Comparison of ENCODE assay signal across 8 cellular contexts in genomic region chr7:100089458-100090201, GRCh38. TPM values are rescaled to one million over a fixed set of nuclear protein-coding genes. Genes with fewer than 3 reads are reported as not detected.
DNase-seq lines count a peak whose midpoint lies in the region; FAIRE-seq and TF ChIP-seq lines count a peak whose summit lies in the region.

No MANE protein-coding gene starts in this region.

- H3K9me2 ChIP-seq in PC-9 (ENCODE audit: insufficient read depth): no peaks in the 10 kb centered on the region

- H3K4me3 Mint-ChIP-seq in Calu3 (ENCODE audit: low read depth, unreplicated experiment): peak overlapping the region; percentile 79

- H3K4me2 ChIP-seq in PC-9 (peak overlapping the region; percentile 97), endothelial cell of umbilical vein (ENCODE audit: insufficient read depth, low read length) (peak overlapping the region; percentile 53)

- BruUV-seq in Calu3 (replicated peaks; lab: Mats Ljungman, UMichigan) (no TSS peak), PC-9 (replicated peaks; lab: Mats Ljungman, UMichigan) (no TSS peak), endothelial cell of umbilical vein (replicated peaks; lab: Mats Ljungman, UMichigan) (no TSS peak)

- peaks cover 7% of the 10 kb centered on the region; the same call in 1 of the 2 replicates for H3K79me2 ChIP-seq in PC-9 (ENCODE audit: low read depth)
- H3K79me2 ChIP-seq in endothelial cell of umbilical vein (ENCODE audit: control insufficient read depth, insufficient read depth, low read length): peaks cover 19% of the 10 kb centered on the region

- H3K27ac ChIP-seq in PC-9: peak overlapping the region; percentile 62
- H3K27ac ChIP-seq in endothelial cell of umbilical vein (ENCODE audit: insufficient read depth, low read depth, low read length): peak overlapping the region; percentile 94
- H3K27ac ChIP-seq in ovary: peak overlapping the region in 1 of 2 donors; percentile 68

- TF ChIP-seq CTCF in Calu3 (IDR thresholded peaks at IDR 0.05; ENCODE audit: unreplicated experiment) (no peak), PC-9 (conservative IDR thresholded peaks at IDR 0.05) (no peak), endothelial cell of umbilical vein (IDR thresholded peaks at IDR 0.05; ENCODE audit: extremely low read depth in 1 of 2, insufficient read depth in 1 of 2, low read depth in 1 of 2, low read length in 2 of 2) (no peak), ovary (IDR thresholded peaks at IDR 0.05) (no peak)

- DNase-seq in Calu3: no peak
- DNase-seq in PC-9: no peak
- no peak for DNase-seq in endothelial cell of umbilical vein (ENCODE audit: low read depth, low spot score)
- DNase-seq in ovary: no peak
- no peak for DNase-seq in effector CD4-positive, alpha-beta T cell
- DNase-seq in NCI-H226: no peak
- DNase-seq in NCI-H2029 treated with DMSO at 0.1 percent for 48 hours (lab: John Stamatoyannopoulos, UW): no peak
- DNase-seq in SW 1271 (lab: John Stamatoyannopoulos, UW): no peak

- peak overlapping the region; percentile 87 for H2AFZ ChIP-seq in PC-9
- no peak overlapping the region for H2AFZ ChIP-seq in endothelial cell of umbilical vein (ENCODE audit: low read depth, low read length)

- no peaks in the 10 kb centered on the region for H3K9me3 Mint-ChIP-seq in Calu3 (ENCODE audit: low read depth, unreplicated experiment)

- H4K20me1 ChIP-seq in PC-9 (ENCODE audit: insufficient read depth): peaks cover 8% of the 10 kb centered on the region; the same call in 1 of the 2 replicates
- H4K20me1 ChIP-seq in endothelial cell of umbilical vein (replicated peaks; ENCODE audit: control insufficient read depth, extremely low read depth, insufficient read depth, low read length): no peaks in the 10 kb centered on the region

- dilution Hi-C loops in endothelial cell of umbilical vein (cut with MboI; ENCODE audit: extremely low pct_ligation_motif_present, low sequenced_read_pairs): no loop called here

- peaks cover 11% of the 10 kb centered on the region for H3K4me1 Mint-ChIP-seq in Calu3 (ENCODE audit: low read depth, unreplicated experiment)

- H3K36me3 Mint-ChIP-seq in Calu3 (ENCODE audit: insufficient read depth, unreplicated experiment): peaks cover 56% of the 10 kb centered on the region

- H3K9ac ChIP-seq in endothelial cell of umbilical vein (replicated peaks; ENCODE audit: extremely low read depth, insufficient read depth, low read length): peak overlapping the region; percentile 90

- no peaks in the 10 kb centered on the region for H3K9me3 ChIP-seq in PC-9 (ENCODE audit: insufficient read depth, low read depth)
- no peaks in the 10 kb centered on the region for H3K9me3 ChIP-seq in endothelial cell of umbilical vein (replicated peaks; ENCODE audit: control insufficient read depth, insufficient read depth, low read length)
- no peaks in the 10 kb centered on the region for H3K9me3 ChIP-seq in ovary

- no peaks in the 10 kb centered on the region for H3K27me3 ChIP-seq in PC-9 (ENCODE audit: insufficient read depth, low read depth)
- H3K27me3 ChIP-seq in endothelial cell of umbilical vein (ENCODE audit: control insufficient read depth in 2 of 2, insufficient read depth in 2 of 2, low read length in 2 of 2): no peaks in the 10 kb centered on the region
- no peaks in the 10 kb centered on the region for H3K27me3 ChIP-seq in ovary

- H3K27ac Mint-ChIP-seq in Calu3 (ENCODE audit: unreplicated experiment): peak overlapping the region; percentile 9

- POLR2A ChIA-PET in PC-9 (lab: Charles Lee; ENCODE audit: unreplicated experiment): interaction anchor here (0.5 to 0.6 kb wide), 2 partner anchors 44 to 70 kb away, joined by 3 to 4 read pairs; no protein-coding TSS in a partner anchor
- POLR2A ChIA-PET in endothelial cell of umbilical vein (lab: Charles Lee): interaction anchor here (1.0 to 1.9 kb wide), 3 partner anchors 9 to 12 kb away, joined by 3 to 6 read pairs (median 4); partner anchors contain the start of genes AP4M1 and MCM7

- CTCF ChIA-PET in Calu3 (lab: Charles Lee) (no interaction called here), PC-9 (lab: Charles Lee) (interaction anchor here (0.6 kb wide), 1 partner anchor 45 kb away, joined by 17 read pairs; no protein-coding TSS in a partner anchor), endothelial cell of umbilical vein (lab: Charles Lee) (interaction anchor here (0.5 to 2.9 kb wide), 4 partner anchors 9 to 13 kb away, joined by 3 to 18 read pairs (median 4); partner anchors contain the start of genes AP4M1 and MCM7)

- TF ChIP-seq POLR2A in endothelial cell of umbilical vein (IDR thresholded peaks at IDR 0.05; ENCODE audit: low read depth, low read length): no peak
- no peak for TF ChIP-seq POLR2A in ovary (IDR thresholded peaks at IDR 0.05)

- H3K36me3 ChIP-seq in PC-9 (ENCODE audit: low read depth) (peaks cover 11% of the 10 kb centered on the region), endothelial cell of umbilical vein (ENCODE audit: control insufficient read depth in 2 of 2, extremely low read depth in 1 of 2, insufficient read depth in 2 of 2, low read length in 2 of 2) (peaks cover 21 to 26% of the 10 kb centered on the region in 2 experiments), ovary (no peaks in the 10 kb centered on the region)

- intact Hi-C loops in Calu3 (cut with micrococcal nuclease; ENCODE audit: unreplicated experiment): no loop called here
- intact Hi-C loops in PC-9 (cut with micrococcal nuclease; ENCODE audit: unreplicated experiment): no loop called here
- intact Hi-C loops in endothelial cell of umbilical vein (cut with micrococcal nuclease): loop anchor here (10.0 kb wide), 1 partner anchor 175 kb away; the partner anchor contains the start of gene TRIM4
- intact Hi-C loops in ovary (cut with DNase I): no loop called here

- H3K4me3 ChIP-seq in PC-9 (peak overlapping the region; percentile 86), endothelial cell of umbilical vein (replicated peaks in 1 of 3; ENCODE audit: insufficient read depth in 1 of 3, low read depth in 1 of 3, low read length in 3 of 3) (peak overlapping the region; percentile 62 to 74 (median 68)), ovary (peak overlapping the region; percentile 69)

- H3K27me3 Mint-ChIP-seq in Calu3 (ENCODE audit: unreplicated experiment): no peaks in the 10 kb centered on the region

- peak; percentile 38 for FAIRE-seq in endothelial cell of umbilical vein (lab: Jason Lieb, UNC)

- H3K9me1 ChIP-seq in endothelial cell of umbilical vein (replicated peaks; ENCODE audit: control insufficient read depth, extremely low read depth, insufficient read depth, low read length): no peaks in the 10 kb centered on the region

- peaks cover 65% of the 10 kb centered on the region for H3F3A ChIP-seq in PC-9 (ENCODE audit: insufficient read depth, low read depth)

- TF ChIP-seq EP300 in ovary (IDR thresholded peaks at IDR 0.05): no peak

- H3K4me1 ChIP-seq in PC-9 (replicated peaks; ENCODE audit: insufficient read depth) (peaks cover 26% of the 10 kb centered on the region), endothelial cell of umbilical vein (ENCODE audit: control insufficient read depth, extremely low read depth, insufficient read depth, low read length) (peaks cover 39% of the 10 kb centered on the region), ovary (ENCODE audit: insufficient read depth) (no peaks in the 10 kb centered on the region)

- WGBS in ovary, 3 donors: 11 to 19% (median 11%) methylated on average over 7 of the region's 7 CpGs

RNA-seq across cellular contexts. Expression of gene COPS6, which starts 0.9 kb away (rescaled TPM):
- total RNA-seq in Calu3 (2022): 97.1 and 110 TPM in 2 replicates
- total RNA-seq in PC-9 (2021): 120 and 145 TPM in 2 replicates
- 168 and 188 TPM in 2 replicates for total RNA-seq in endothelial cell of umbilical vein
- polyA plus RNA-seq in endothelial cell of umbilical vein: 251 and 268 TPM in 2 replicates
- polyA plus RNA-seq in endothelial cell of umbilical vein (2011; cell fraction: cytosol; rRNA removed): 257 and 331 TPM in 2 replicates
- polyA plus RNA-seq in endothelial cell of umbilical vein (2011; cell fraction: nucleus; rRNA removed): 152 and 181 TPM in 2 replicates
- polyA plus RNA-seq in endothelial cell of umbilical vein (2012): 169 and 251 TPM in 2 replicates
- 230 and 233 TPM in 2 replicates for polyA minus RNA-seq in endothelial cell of umbilical vein
- polyA minus RNA-seq in endothelial cell of umbilical vein (2011; cell fraction: cytosol; rRNA and poly(A)+ RNA removed): 122 TPM
- 46.3 and 64.6 TPM in 2 replicates for polyA minus RNA-seq in endothelial cell of umbilical vein (2011; cell fraction: nucleus; rRNA and poly(A)+ RNA removed)
- 100 to 1,000 TPM in 2 of 7 donors, 10 to 100 TPM in 5; 33.6 to 110 (median 98.2) TPM for total RNA-seq in ovary
- polyA plus RNA-seq in ovary: 100 to 1,000 TPM in 1 of 2 donors, 10 to 100 TPM in 1; 97.4 to 145 TPM

RNA-seq across cellular contexts. Expression of gene ZNF3, which starts 8.1 kb away (rescaled TPM):
- total RNA-seq in Calu3 (2022) (26.7 TPM in 2 replicates), PC-9 (2021) (35.2 and 39.0 TPM in 2 replicates), endothelial cell of umbilical vein (30.9 and 31.1 TPM in 2 replicates), ovary (10 to 100 TPM; 21.9 to 45.0 (median 38.4) TPM)
- polyA plus RNA-seq in endothelial cell of umbilical vein (20.1 and 21.8 TPM in 2 replicates), ovary (10 to 100 TPM; 28.0 to 41.3 TPM)
- polyA plus RNA-seq in endothelial cell of umbilical vein (2011; cell fraction: cytosol; rRNA removed): 16.4 and 18.1 TPM in 2 replicates
- polyA plus RNA-seq in endothelial cell of umbilical vein (2011; cell fraction: nucleus; rRNA removed): 92.5 and 96.6 TPM in 2 replicates
- 16.4 and 21.6 TPM in 2 replicates for polyA plus RNA-seq in endothelial cell of umbilical vein (2012)
- polyA minus RNA-seq in endothelial cell of umbilical vein: 44.7 and 59.7 TPM in 2 replicates
- polyA minus RNA-seq in endothelial cell of umbilical vein (2011; cell fraction: cytosol; rRNA and poly(A)+ RNA removed): 8.2 TPM
- 57.9 and 89.1 TPM in 2 replicates for polyA minus RNA-seq in endothelial cell of umbilical vein (2011; cell fraction: nucleus; rRNA and poly(A)+ RNA removed)

RNA-seq across cellular contexts. Expression of gene MCM7, which starts 11.6 kb away (rescaled TPM):
- 122 and 125 TPM in 2 replicates for total RNA-seq in Calu3 (2022)
- total RNA-seq in PC-9 (2021): 195 and 238 TPM in 2 replicates
- 183 and 187 TPM in 2 replicates for total RNA-seq in endothelial cell of umbilical vein
- 145 and 156 TPM in 2 replicates for polyA plus RNA-seq in endothelial cell of umbilical vein
- polyA plus RNA-seq in endothelial cell of umbilical vein (2011; cell fraction: cytosol; rRNA removed): 128 and 148 TPM in 2 replicates
- polyA plus RNA-seq in endothelial cell of umbilical vein (2011; cell fraction: nucleus; rRNA removed): 575 and 612 TPM in 2 replicates
- 68.4 and 119 TPM in 2 replicates for polyA plus RNA-seq in endothelial cell of umbilical vein (2012)
- 123 and 162 TPM in 2 replicates for polyA minus RNA-seq in endothelial cell of umbilical vein
- polyA minus RNA-seq in endothelial cell of umbilical vein (2011; cell fraction: cytosol; rRNA and poly(A)+ RNA removed): 332 TPM
- 151 and 168 TPM in 2 replicates for polyA minus RNA-seq in endothelial cell of umbilical vein (2011; cell fraction: nucleus; rRNA and poly(A)+ RNA removed)
- 10 to 100 TPM; 24.4 to 57.6 (median 37.9) TPM for total RNA-seq in ovary
- polyA plus RNA-seq in ovary: 10 to 100 TPM; 45.1 to 79.7 TPM

RNA-seq across cellular contexts. Expression of gene AP4M1, which starts 11.8 kb away (rescaled TPM):
- total RNA-seq in Calu3 (2022) (12.1 and 13.9 TPM in 2 replicates), PC-9 (2021) (18.1 and 26.2 TPM in 2 replicates), endothelial cell of umbilical vein (20.5 and 22.7 TPM in 2 replicates), ovary (10 to 100 TPM; 10.9 to 20.3 (median 14.2) TPM)
- polyA plus RNA-seq in endothelial cell of umbilical vein (27.4 and 31.4 TPM in 2 replicates), ovary (10 to 100 TPM; 13.8 to 19.0 TPM)
- 20.7 and 21.5 TPM in 2 replicates for polyA plus RNA-seq in endothelial cell of umbilical vein (2011; cell fraction: cytosol; rRNA removed)
- 57.4 and 65.9 TPM in 2 replicates for polyA plus RNA-seq in endothelial cell of umbilical vein (2011; cell fraction: nucleus; rRNA removed)
- 25.9 and 28.9 TPM in 2 replicates for polyA plus RNA-seq in endothelial cell of umbilical vein (2012)
- 22.9 and 24.5 TPM in 2 replicates for polyA minus RNA-seq in endothelial cell of umbilical vein
- 10.0 TPM for polyA minus RNA-seq in endothelial cell of umbilical vein (2011; cell fraction: cytosol; rRNA and poly(A)+ RNA removed)
- polyA minus RNA-seq in endothelial cell of umbilical vein (2011; cell fraction: nucleus; rRNA and poly(A)+ RNA removed): 13.7 and 17.7 TPM in 2 replicates

RNA-seq across cellular contexts. Expression of gene TAF6, which starts 29.5 kb away (rescaled TPM):
- total RNA-seq in Calu3 (2022) (50.5 and 50.8 TPM in 2 replicates), PC-9 (2021) (91.4 and 108 TPM in 2 replicates), endothelial cell of umbilical vein (64.6 and 67.3 TPM in 2 replicates), ovary (10 to 100 TPM; 35.9 to 66.1 (median 57.5) TPM)
- polyA plus RNA-seq in endothelial cell of umbilical vein (32.7 and 34.1 TPM in 2 replicates), ovary (10 to 100 TPM; 43.1 to 52.1 TPM)
- 27.6 and 28.5 TPM in 2 replicates for polyA plus RNA-seq in endothelial cell of umbilical vein (2011; cell fraction: cytosol; rRNA removed)
- 54.1 and 58.7 TPM in 2 replicates for polyA plus RNA-seq in endothelial cell of umbilical vein (2011; cell fraction: nucleus; rRNA removed)
- 42.1 and 45.9 TPM in 2 replicates for polyA plus RNA-seq in endothelial cell of umbilical vein (2012)
- 40.3 and 57.7 TPM in 2 replicates for polyA minus RNA-seq in endothelial cell of umbilical vein
- polyA minus RNA-seq in endothelial cell of umbilical vein (2011; cell fraction: cytosol; rRNA and poly(A)+ RNA removed): 21.2 TPM
- polyA minus RNA-seq in endothelial cell of umbilical vein (2011; cell fraction: nucleus; rRNA and poly(A)+ RNA removed): 18.0 TPM in 2 replicates
